Comparison of ENCODE assay signal across 22 cellular contexts in the genomic region with DNA sequence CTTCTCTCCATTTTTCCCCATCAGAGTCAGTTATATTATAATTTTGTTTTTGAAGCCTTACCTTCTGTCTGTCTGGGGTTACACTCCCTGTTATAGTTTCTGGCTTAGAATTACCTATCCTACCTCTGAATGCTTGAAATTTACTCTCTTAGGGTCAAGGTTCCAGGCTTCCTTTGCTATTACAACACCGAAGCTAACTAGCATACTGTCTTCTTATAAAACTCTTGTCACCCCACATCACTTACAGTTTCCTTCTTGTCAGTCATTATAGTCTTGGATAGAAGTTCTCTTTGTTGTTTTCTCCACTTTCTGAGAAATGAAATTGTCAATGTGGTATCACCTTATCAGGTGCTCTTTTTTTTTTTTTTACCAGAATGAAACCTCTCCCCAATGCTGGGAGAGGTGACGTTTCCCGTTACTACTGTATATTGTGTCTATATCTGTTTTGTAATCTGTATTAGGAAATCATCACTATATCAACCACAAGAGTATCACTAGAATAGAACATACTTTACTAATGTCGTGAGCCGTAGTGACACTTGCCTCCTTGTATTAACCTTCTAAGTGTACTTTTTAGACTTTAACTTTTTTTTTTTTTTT.
DNase-seq lines count a peak whose midpoint lies in the region; ATAC-seq and TF ChIP-seq lines count a peak whose summit lies in the region.
"Had no signal": no experiment of that assay in that cellular context is flagged by ENCODE, and none has a peak within 500 bp of the region (broad histone marks: within the 10 kb centered on the region; RNA-seq: fewer than 3 reads in every experiment).

No MANE protein-coding gene starts in this region.

- no peaks in the 10 kb centered on the region for H3K27me3 ChIP-seq in CD4-positive, alpha-beta T cell (ENCODE audit: control insufficient read depth, insufficient read depth, low read length)
- no peaks in the 10 kb centered on the region for H3K27me3 ChIP-seq in transverse colon
- H3K27me3 ChIP-seq: stomach, tibial nerve had no signal

- no peak for TF ChIP-seq CTCF in CD4-positive, alpha-beta T cell (IDR thresholded peaks at IDR 0.05)
- TF ChIP-seq CTCF in mesothelial cell of epicardium (IDR thresholded peaks at IDR 0.05; ENCODE audit: unreplicated experiment) = no peak
- no peak for TF ChIP-seq CTCF in transverse colon (IDR thresholded peaks at IDR 0.05)

- intact Hi-C loops in CD4-positive, alpha-beta T cell (cut with DNase I, micrococcal nuclease) = no loop called here
- intact Hi-C loops in activated CD4-positive, alpha-beta memory T cell treated with anti-CD3 and anti-CD28 coated beads for 36 hours (cut with micrococcal nuclease) = loop anchor here (1.0 to 2.0 kb wide), 2 partner anchors 64 to 91 kb away; no protein-coding TSS in a partner anchor
- intact Hi-C loops in transverse colon (cut with DNase I; ENCODE audit: low total_unique reads) = no loop called here

- H3K36me3 Mint-ChIP-seq in CD4-positive, alpha-beta T cell (ENCODE audit: low read depth) = peaks cover 36% of the 10 kb centered on the region
- H3K36me3 Mint-ChIP-seq in activated CD4-positive, alpha-beta memory T cell treated with anti-CD3 and anti-CD28 coated beads for 36 hours = peaks cover 7% of the 10 kb centered on the region
- no peaks in the 10 kb centered on the region for H3K36me3 Mint-ChIP-seq in mesothelial cell of epicardium

- H3K4me3 Mint-ChIP-seq in CD4-positive, alpha-beta T cell = no peak overlapping the region
- H3K4me3 Mint-ChIP-seq in activated CD4-positive, alpha-beta memory T cell treated with anti-CD3 and anti-CD28 coated beads for 36 hours = no peak overlapping the region
- no peak overlapping the region for H3K4me3 Mint-ChIP-seq in mesothelial cell of epicardium

- no peaks in the 10 kb centered on the region for H3K27me3 Mint-ChIP-seq in CD4-positive, alpha-beta T cell
- no peaks in the 10 kb centered on the region for H3K27me3 Mint-ChIP-seq in activated CD4-positive, alpha-beta memory T cell treated with anti-CD3 and anti-CD28 coated beads for 36 hours
- H3K27me3 Mint-ChIP-seq in mesothelial cell of epicardium (ENCODE audit: low read depth) = no peaks in the 10 kb centered on the region

- H3K4me1 ChIP-seq in transverse colon = peaks cover 0 to 8% (median 0%) of the 10 kb centered on the region in 4 donors
- H3K4me1 ChIP-seq: prostate gland, tibial nerve had no signal

- no peak overlapping the region for H3K27ac Mint-ChIP-seq in CD4-positive, alpha-beta T cell
- H3K27ac Mint-ChIP-seq in activated CD4-positive, alpha-beta memory T cell treated with anti-CD3 and anti-CD28 coated beads for 36 hours = peak overlapping the region; percentile 39
- peak overlapping the region; percentile 30 for H3K27ac Mint-ChIP-seq in mesothelial cell of epicardium

- DNase-seq in activated CD4-positive, CD25-positive, alpha-beta regulatory T cell (lab: John Stamatoyannopoulos, UW) = no peak
- DNase-seq in CD4-positive, alpha-beta T cell = no peak
- no peak for DNase-seq in activated CD4-positive, alpha-beta memory T cell treated with anti-CD3 and anti-CD28 coated beads for 36 hours
- DNase-seq in mesothelial cell of epicardium (ENCODE audit: low spot score in 2 of 2, unreplicated experiment in 2 of 2) (no peak), transverse colon (no peak), NCI-H146 (lab: John Stamatoyannopoulos, UW) (no peak), foreskin melanocyte (no peak)
- DNase-seq: activated effector memory CD4-positive, alpha-beta T cell treated with Interleukin-2 at 50 U/mL for 16 hours; AML-193; COR-L47; GDM1; GOT3; NCI-H1092 treated with DMSO at 0.1 percent for 48 hours; NCI-H2029; NCI-H2227 treated with DMSO at 0.1 percent for 48 hours; NCI-H69; stimulated activated CD4-positive, alpha-beta T cell treated with anti-CD3 and anti-CD28 coated beads, Interleukin-15, amount 100 ng/mL, for 24 hours; stomach had no signal

- WGBS in transverse colon (ENCODE audit: low coverage in 1 of 2), 2 donors = 84 to 90% methylated on average over 4 to 5 of the region's 5 CpGs

- H3K36me3 ChIP-seq in transverse colon = no peaks in the 10 kb centered on the region
- H3K36me3 ChIP-seq: prostate gland, stomach, tibial nerve had no signal

- CTCF ChIA-PET in CD4-positive, alpha-beta T cell (lab: Charles Lee) = no interaction called here
- CTCF ChIA-PET in activated CD4-positive, alpha-beta memory T cell treated with anti-CD3 and anti-CD28 coated beads for 36 hours (lab: Charles Lee) = interaction anchor here (0.8 to 1.3 kb wide), 2 partner anchors 92 to 182 kb away, joined by 3 read pairs; a partner anchor contains a TSS

- TF ChIP-seq EP300 in transverse colon (IDR thresholded peaks at IDR 0.05; ENCODE audit: low read depth) = no peak

- no peaks in the 10 kb centered on the region for H3K9me3 Mint-ChIP-seq in CD4-positive, alpha-beta T cell
- no peaks in the 10 kb centered on the region for H3K9me3 Mint-ChIP-seq in activated CD4-positive, alpha-beta memory T cell treated with anti-CD3 and anti-CD28 coated beads for 36 hours
- no peaks in the 10 kb centered on the region for H3K9me3 Mint-ChIP-seq in mesothelial cell of epicardium

- POLR2A ChIA-PET in CD4-positive, alpha-beta T cell (lab: Charles Lee) = no interaction called here
- POLR2A ChIA-PET in activated CD4-positive, alpha-beta memory T cell treated with anti-CD3 and anti-CD28 coated beads for 36 hours (lab: Charles Lee) = interaction anchor here (0.7 to 1.7 kb wide), 3 partner anchors 65 to 181 kb away, joined by 4 to 8 read pairs (median 5); a partner anchor contains a TSS

- peaks cover 6% of the 10 kb centered on the region for H3K4me1 Mint-ChIP-seq in CD4-positive, alpha-beta T cell (ENCODE audit: low read depth)
- H3K4me1 Mint-ChIP-seq in activated CD4-positive, alpha-beta memory T cell treated with anti-CD3 and anti-CD28 coated beads for 36 hours (ENCODE audit: low read depth) = peaks cover 38% of the 10 kb centered on the region
- peaks cover 7% of the 10 kb centered on the region for H3K4me1 Mint-ChIP-seq in mesothelial cell of epicardium

- no peaks in the 10 kb centered on the region for H3K9me3 ChIP-seq in CD4-positive, alpha-beta T cell (ENCODE audit: control insufficient read depth, low read length)
- H3K9me3 ChIP-seq in transverse colon = no peaks in the 10 kb centered on the region
- H3K9me3 ChIP-seq: prostate gland, stomach, tibial nerve had no signal

- in situ Hi-C loops in transverse colon (cut with MboI; ENCODE audit: low pct_ligation_motif_present in 1 of 4, low pct_unique_long_range_greater_than_20kb in 1 of 4, low sequenced_read_pairs in 3 of 4) = no loop called here

- no peak overlapping the region for H3K27ac ChIP-seq in CD4-positive, alpha-beta T cell (ENCODE audit: low read depth, low read length)
- H3K27ac ChIP-seq in transverse colon = no peak overlapping the region
- H3K27ac ChIP-seq: prostate gland, stomach, tibial nerve had no signal

- no peak for TF ChIP-seq POLR2A in transverse colon (IDR thresholded peaks at IDR 0.05)

- peak; percentile 75 to 84 for ATAC-seq in activated CD4-positive, CD25-positive, alpha-beta regulatory T cell treated with anti-CD3 and anti-CD28 coated beads, Interleukin-2, amount 50 U/mL, for 24 hours
- peak; percentile 44 for ATAC-seq in CD4-positive, alpha-beta T cell (ENCODE audit: poor library complexity)

- H3K4me3 ChIP-seq in transverse colon = no peak overlapping the region
- H3K4me3 ChIP-seq: lung, prostate gland, stomach, tibial nerve had no signal
